Comparison of ENCODE assay signal across 25 cellular contexts in genomic region chr22:17133137-17133536, GRCh38. TPM values are rescaled to one million over a fixed set of nuclear protein-coding genes. Genes with fewer than 3 reads are reported as not detected.
"Had no signal": no experiment of that assay in that cellular context is flagged by ENCODE, and none has a peak within 500 bp of the region (broad histone marks: within the 10 kb centered on the region; RNA-seq: fewer than 3 reads in every experiment).

No MANE protein-coding gene starts in this region.

- H3K9me3 Mint-ChIP-seq: mesothelial cell of epicardium; naive thymus-derived CD4-positive, alpha-beta T cell; nephron; neural progenitor cell; stimulated activated naive CD8-positive, alpha-beta T cell treated with anti-CD3 and anti-CD28 coated beads, Interleukin-15, amount 100 ng/mL, for 72 hours had no signal

- H3K4me1 ChIP-seq: esophagus squamous epithelium, right lobe of liver, suprapubic skin, transverse colon, upper lobe of right lung, uterus had no signal

- H3K27ac ChIP-seq: coronary artery, esophagus squamous epithelium, neural progenitor cell, right lobe of liver, suprapubic skin, transverse colon, upper lobe of right lung, uterus had no signal

- H3K27me3 Mint-ChIP-seq: stimulated activated naive CD8-positive, alpha-beta T cell treated with anti-CD3 and anti-CD28 coated beads, Interleukin-15, amount 100 ng/mL, for 72 hours had no signal

- H3K9me3 ChIP-seq: esophagus squamous epithelium, mucosa of descending colon, right lobe of liver, suprapubic skin, transverse colon, upper lobe of right lung, uterus had no signal

- H3K27ac Mint-ChIP-seq: mesothelial cell of epicardium; naive thymus-derived CD4-positive, alpha-beta T cell; nephron; neural progenitor cell had no signal

- H3K36me3 ChIP-seq: neural progenitor cell, uterus had no signal

- H3K27me3 ChIP-seq: esophagus squamous epithelium, neural progenitor cell, right lobe of liver, suprapubic skin, transverse colon, upper lobe of right lung, uterus had no signal

- H3K9ac ChIP-seq: neural progenitor cell had no signal

- H2AFZ ChIP-seq: neural progenitor cell had no signal

- H3K4me3 ChIP-seq: coronary artery, esophagus squamous epithelium, mucosa of descending colon, neural progenitor cell, right lobe of liver, smooth muscle cell, suprapubic skin, transverse colon, upper lobe of right lung, uterus had no signal

- H3K4me3 Mint-ChIP-seq: mesothelial cell of epicardium; naive thymus-derived CD4-positive, alpha-beta T cell; nephron; neural progenitor cell; stimulated activated naive CD8-positive, alpha-beta T cell treated with anti-CD3 and anti-CD28 coated beads, Interleukin-15, amount 100 ng/mL, for 72 hours had no signal

- H3K4me2 ChIP-seq: neural progenitor cell, smooth muscle cell had no signal

- H3K4me1 Mint-ChIP-seq: mesothelial cell of epicardium had no signal

- DNase-seq: dermis blood vessel endothelial cell; effector memory CD4-positive, alpha-beta T cell; esophagus squamous epithelium; foreskin melanocyte; mesenchymal stem cell; mucosa of descending colon; naive thymus-derived CD4-positive, alpha-beta T cell; nucleus accumbens; right lobe of liver; stimulated activated CD4-positive, alpha-beta T cell treated with anti-CD3 and anti-CD28 coated beads, Interleukin-12 subunit alpha, Interleukin-12 subunit beta, amount 100 ng/mL, for 4 hours; stimulated activated CD4-positive, alpha-beta T cell treated with anti-CD3 and anti-CD28 coated beads, Interleukin-1b, Interleukin-23, amount 100 ng/mL, for 48 hours; stimulated activated CD4-positive, alpha-beta T cell treated with anti-CD3 and anti-CD28 coated beads, Interleukin-4, amount 100 ng/mL, for 1 hour; stimulated activated CD8-positive, alpha-beta memory T cell treated with anti-CD3 and anti-CD28 coated beads, Interleukin-4, amount 100 ng/mL, for 48 hours; stimulated activated naive CD4-positive, alpha-beta T cell; stimulated activated naive CD8-positive, alpha-beta T cell treated with anti-CD3 and anti-CD28 coated beads, Interleukin-15, amount 100 ng/mL, for 72 hours; transverse colon; upper lobe of right lung; uterus had no signal

- ATAC-seq: mucosa of descending colon; naive thymus-derived CD4-positive, alpha-beta T cell; right lobe of liver; stimulated activated naive CD8-positive, alpha-beta T cell treated with anti-CD3 and anti-CD28 coated beads, Interleukin-15, amount 100 ng/mL, for 72 hours; upper lobe of right lung had no signal

RNA-seq across cellular contexts. Expression of gene TMEM121B, which starts 12.0 kb away (rescaled TPM):
- polyA plus RNA-seq: keratinocyte; naive thymus-derived CD4-positive, alpha-beta T cell had no signal
